Comparison of ENCODE assay signal across 23 cellular contexts in genomic region chrX:43892471-43892870, GRCh38.
"Had no signal": no experiment of that assay in that cellular context is flagged by ENCODE, and none has a peak within 500 bp of the region (broad histone marks: within the 10 kb centered on the region; RNA-seq: fewer than 3 reads in every experiment).

No MANE protein-coding gene starts in this region.

- H3K4me1 Mint-ChIP-seq: memory B cell, natural killer cell had no signal

- H3K79me2 ChIP-seq: parathyroid adenoma had no signal

- H3K27me3 Mint-ChIP-seq: progenitor cell of endocrine pancreas had no signal

- H3K36me3 ChIP-seq: lower lobe of right lung, thoracic aorta, transverse colon, upper lobe of right lung, uterus had no signal

- H3K9ac ChIP-seq: parathyroid adenoma had no signal

- H3K4me1 ChIP-seq: lower lobe of right lung, parathyroid adenoma, transverse colon, upper lobe of right lung, uterus had no signal

- H3K27ac ChIP-seq: dorsolateral prefrontal cortex, lower lobe of right lung, parathyroid adenoma, transverse colon, upper lobe of right lung, uterus had no signal

- H3K27me3 ChIP-seq: transverse colon, upper lobe of right lung, uterus had no signal

- H3K27ac Mint-ChIP-seq: memory B cell; natural killer cell; progenitor cell of endocrine pancreas; stimulated activated naive B cell treated with anti-CD40 and anti-IgM and Interleukin-4, amounts not matched to agents 10 μg/mL and 1 μg/mL and 100 μg/mL, for 72 hours; stimulated activated naive CD8-positive, alpha-beta T cell treated with anti-CD3 and anti-CD28 coated beads, Interleukin-15, Interleukin-2, amounts not matched to agents 100 ng/mL and 50 ng/mL, for 24 hours had no signal

- H3K9me3 ChIP-seq: thoracic aorta, transverse colon, upper lobe of right lung, uterus had no signal

- H3K36me3 Mint-ChIP-seq: stimulated activated naive B cell treated with anti-CD40 and anti-IgM and Interleukin-4, amounts not matched to agents 10 μg/mL and 1 μg/mL and 100 μg/mL, for 72 hours had no signal

- H3K4me3 ChIP-seq: dorsolateral prefrontal cortex, lower lobe of right lung, thoracic aorta, transverse colon, upper lobe of right lung, uterus had no signal

- H3K9me3 Mint-ChIP-seq: stimulated activated naive CD8-positive, alpha-beta T cell treated with anti-CD3 and anti-CD28 coated beads, Interleukin-15, Interleukin-2, amounts not matched to agents 100 ng/mL and 50 ng/mL, for 24 hours had no signal

- FAIRE-seq: colon, frontal cortex, keratinocyte, small intestine had no signal

- H2AFZ ChIP-seq: parathyroid adenoma had no signal

- DNase-seq: dorsolateral prefrontal cortex; effector CD4-positive, alpha-beta T cell; head of caudate nucleus; left ventricle myocardium superior; lower lobe of right lung; natural killer cell; right cardiac atrium; small intestine; stimulated activated CD4-positive, alpha-beta T cell treated with anti-CD3 and anti-CD28 coated beads, Interleukin-15, amount 100 ng/mL, for 24 hours; stimulated activated CD4-positive, alpha-beta T cell treated with anti-CD3 and anti-CD28 coated beads, Interleukin-2, amount 100 ng/mL, for 48 hours; stimulated activated naive B cell treated with anti-CD40 and anti-IgM and Interleukin-4, amounts not matched to agents 10 μg/mL and 1 μg/mL and 100 μg/mL, for 72 hours; transverse colon; upper lobe of right lung; uterus had no signal

- H3K4me3 Mint-ChIP-seq: memory B cell; natural killer cell; neural crest cell; stimulated activated naive B cell treated with anti-CD40 and anti-IgM and Interleukin-4, amounts not matched to agents 10 μg/mL and 1 μg/mL and 100 μg/mL, for 72 hours; stimulated activated naive CD8-positive, alpha-beta T cell treated with anti-CD3 and anti-CD28 coated beads, Interleukin-15, Interleukin-2, amounts not matched to agents 100 ng/mL and 50 ng/mL, for 24 hours had no signal
